In genomic region chr1:236833593-236833992, GRCh38 we compare ENCODE assay signal across 22 cellular contexts. TPM values are rescaled to one million over a fixed set of nuclear protein-coding genes. Genes with fewer than 3 reads are reported as not detected.
DNase-seq lines count a peak whose midpoint lies in the region; ATAC-seq, FAIRE-seq and TF ChIP-seq lines count a peak whose summit lies in the region.
"Had no signal": no experiment of that assay in that cellular context is flagged by ENCODE, and none has a peak within 500 bp of the region (broad histone marks: within the 10 kb centered on the region; RNA-seq: fewer than 3 reads in every experiment).

No MANE protein-coding gene starts in this region.

- DNase-seq in HepG2 (ENCODE audit: low spot score) (peak; percentile 58), right lobe of liver (no peak), mesothelial cell of epicardium (ENCODE audit: low spot score in 2 of 2, unreplicated experiment in 2 of 2) (no peak)
- no peak for DNase-seq in stimulated activated effector memory CD8-positive, alpha-beta T cell treated with anti-CD3 and anti-CD28 coated beads, Interleukin-12 subunit alpha, Interleukin-12 subunit beta, amount 100 ng/mL, for 72 hours (ENCODE audit: low spot score in 2 of 2)
- DNase-seq: 8988T; ACHN; AML-193; BE2C; CD4-positive, alpha-beta T cell; CD8-positive, alpha-beta memory T cell; DMS53; DMS79 treated with DMSO at 0.1 percent for 48 hours; GF-D8; H7; HCEC 1CT had no signal

- H3K4me1 ChIP-seq in HepG2 (ENCODE audit: insufficient read depth, low read length) = peaks cover 19% of the 10 kb centered on the region
- peaks cover 0 to 32% (median 4%) of the 10 kb centered on the region in 4 donors for H3K4me1 ChIP-seq in right lobe of liver
- H3K4me1 ChIP-seq: A549 had no signal

- in situ Hi-C loops in HepG2 (cut with HindIII; ENCODE audit: extremely low pct_ligation_motif_present, low pct_unique_long_range_greater_than_20kb) = no loop called here

- peak in 1 of 2 experiments; percentile 76; a peak in 2 of 4 replicates for TF ChIP-seq EP300 in HepG2 (IDR thresholded peaks at IDR 0.05; ENCODE audit: low read depth in 2 of 2, low read length in 2 of 2)
- peak; percentile 67; the same call in 1 of the 2 replicates for TF ChIP-seq EP300 in HepG2 (CRISPR knock-in tag; IDR thresholded peaks at IDR 0.05; ENCODE audit: borderline replicate concordance)

- H3K79me2 ChIP-seq in HepG2 (ENCODE audit: insufficient read depth, low read length) = no peaks in the 10 kb centered on the region

- CTCF ChIA-PET in HepG2 (lab: Yijun Ruan, JAX; ENCODE audit: low intra/inter-chr PET ratio, low total read pairs) = no interaction called here

- TF ChIP-seq RAD21 in HepG2 (CRISPR knock-in tag; IDR thresholded peaks at IDR 0.05) = no peak

- no peaks in the 10 kb centered on the region for H3K9me3 Mint-ChIP-seq in activated T-helper 17 cell treated with anti-CD3 and anti-CD28 coated beads, Interleukin-2, amount 50 U/mL, for 72 hours
- no peaks in the 10 kb centered on the region for H3K9me3 Mint-ChIP-seq in stimulated activated effector memory CD8-positive, alpha-beta T cell treated with anti-CD3 and anti-CD28 coated beads, Interleukin-12 subunit alpha, Interleukin-12 subunit beta, amount 100 ng/mL, for 72 hours
- H3K9me3 Mint-ChIP-seq in mesothelial cell of epicardium = no peaks in the 10 kb centered on the region
- H3K9me3 Mint-ChIP-seq: CD14-positive monocyte; CD4-positive, alpha-beta T cell; CD8-positive, alpha-beta memory T cell had no signal

- intact Hi-C loops in HepG2 (cut with micrococcal nuclease; ENCODE audit: unreplicated experiment) (no loop called here), right lobe of liver (cut with DNase I) (no loop called here)

- H3K36me3 Mint-ChIP-seq in activated T-helper 17 cell treated with anti-CD3 and anti-CD28 coated beads, Interleukin-2, amount 50 U/mL, for 72 hours (ENCODE audit: low read depth) = no peaks in the 10 kb centered on the region
- no peaks in the 10 kb centered on the region for H3K36me3 Mint-ChIP-seq in stimulated activated effector memory CD8-positive, alpha-beta T cell treated with anti-CD3 and anti-CD28 coated beads, Interleukin-12 subunit alpha, Interleukin-12 subunit beta, amount 100 ng/mL, for 72 hours
- peaks cover 34% of the 10 kb centered on the region for H3K36me3 Mint-ChIP-seq in mesothelial cell of epicardium

- POLR2A ChIA-PET in HepG2 (lab: Yijun Ruan, JAX) = interaction anchor here (0.5 to 2.4 kb wide), 5 partner anchors 9 to 39 kb away, joined by 3 to 12 read pairs (median 5); partner anchors contain the start of gene MTR

- H3K27me3 ChIP-seq in HepG2 (ENCODE audit: control insufficient read depth in 1 of 2, insufficient read depth in 2 of 2, low read length in 2 of 2) = no peaks in the 10 kb centered on the region
- no peaks in the 10 kb centered on the region for H3K27me3 ChIP-seq in right lobe of liver
- H3K27me3 ChIP-seq: BE2C; BLaER1 treated with 17β-estradiol and CSF1 and Interleukin-3, amounts not matched to agents 10 nM and 100 nM had no signal

- no peak overlapping the region for H3K4me2 ChIP-seq in HepG2 (ENCODE audit: low read depth, low read length)
- H3K4me2 ChIP-seq: A549; BLaER1 treated with 17β-estradiol and CSF1 and Interleukin-3, amounts not matched to agents 10 nM and 100 nM had no signal

- no peak for TF ChIP-seq CTCF in HepG2 (CRISPR knock-in tag; IDR thresholded peaks at IDR 0.05)
- no peak for TF ChIP-seq CTCF in right lobe of liver (IDR thresholded peaks at IDR 0.05)
- no peak for TF ChIP-seq CTCF in mesothelial cell of epicardium (IDR thresholded peaks at IDR 0.05; ENCODE audit: unreplicated experiment)

- peaks cover 7% of the 10 kb centered on the region for H3K4me1 Mint-ChIP-seq in activated T-helper 17 cell treated with anti-CD3 and anti-CD28 coated beads, Interleukin-2, amount 50 U/mL, for 72 hours
- no peaks in the 10 kb centered on the region for H3K4me1 Mint-ChIP-seq in stimulated activated effector memory CD8-positive, alpha-beta T cell treated with anti-CD3 and anti-CD28 coated beads, Interleukin-12 subunit alpha, Interleukin-12 subunit beta, amount 100 ng/mL, for 72 hours
- peaks cover 27% of the 10 kb centered on the region for H3K4me1 Mint-ChIP-seq in mesothelial cell of epicardium

- H3K4me3 ChIP-seq in HepG2 (replicated peaks in 1 of 3; ENCODE audit: insufficient read depth in 1 of 3, low read depth in 2 of 3, low read length in 3 of 3) (no peak overlapping the region), right lobe of liver (no peak overlapping the region)
- H3K4me3 ChIP-seq: A549; BLaER1 treated with 17β-estradiol and CSF1 and Interleukin-3, amounts not matched to agents 10 nM and 100 nM had no signal

- peaks cover 23 to 80% of the 10 kb centered on the region in 2 experiments for H3K36me3 ChIP-seq in HepG2 (replicated peaks in 1 of 2; ENCODE audit: control insufficient read depth in 1 of 2, insufficient read depth in 2 of 2, low read length in 2 of 2)
- peaks cover 0 to 43% (median 7%) of the 10 kb centered on the region in 4 donors for H3K36me3 ChIP-seq in right lobe of liver

- no peak overlapping the region for H3K27ac Mint-ChIP-seq in activated T-helper 17 cell treated with anti-CD3 and anti-CD28 coated beads, Interleukin-2, amount 50 U/mL, for 72 hours
- peak overlapping the region; percentile 51 for H3K27ac Mint-ChIP-seq in stimulated activated effector memory CD8-positive, alpha-beta T cell treated with anti-CD3 and anti-CD28 coated beads, Interleukin-12 subunit alpha, Interleukin-12 subunit beta, amount 100 ng/mL, for 72 hours
- H3K27ac Mint-ChIP-seq in mesothelial cell of epicardium = no peak overlapping the region
- H3K27ac Mint-ChIP-seq: CD14-positive monocyte; CD4-positive, alpha-beta T cell had no signal

- H3K4me3 Mint-ChIP-seq in activated T-helper 17 cell treated with anti-CD3 and anti-CD28 coated beads, Interleukin-2, amount 50 U/mL, for 72 hours = no peak overlapping the region
- H3K4me3 Mint-ChIP-seq in stimulated activated effector memory CD8-positive, alpha-beta T cell treated with anti-CD3 and anti-CD28 coated beads, Interleukin-12 subunit alpha, Interleukin-12 subunit beta, amount 100 ng/mL, for 72 hours = no peak overlapping the region
- H3K4me3 Mint-ChIP-seq in mesothelial cell of epicardium = no peak overlapping the region
- H3K4me3 Mint-ChIP-seq: CD14-positive monocyte; CD4-positive, alpha-beta T cell; CD8-positive, alpha-beta memory T cell had no signal

- no peak overlapping the region for H3K9ac ChIP-seq in HepG2 (ENCODE audit: insufficient read depth, low read depth, low read length)
- H3K9ac ChIP-seq: BLaER1 treated with 17β-estradiol and CSF1 and Interleukin-3, amounts not matched to agents 10 nM and 100 nM had no signal

- FAIRE-seq in HepG2 (lab: Jason Lieb, UNC) = no peak
- FAIRE-seq: A549, GM12891, H1 had no signal

- H3K27ac ChIP-seq in HepG2 (ENCODE audit: extremely low read length, insufficient read depth, low read length) (no peak overlapping the region), right lobe of liver (no peak overlapping the region)
- H3K27ac ChIP-seq: A549; BLaER1 treated with 17β-estradiol and CSF1 and Interleukin-3, amounts not matched to agents 10 nM and 100 nM had no signal

- ATAC-seq in HepG2 (peak; percentile 31; the same call in 1 of the 3 replicates), right lobe of liver (no peak), HG03457 (IDR thresholded peaks at IDR 0.05; ENCODE audit: unreplicated experiment) (no peak)
- peak; percentile 11 for ATAC-seq in activated T-helper 17 cell treated with anti-CD3 and anti-CD28 coated beads, Interleukin-2, amount 50 U/mL, for 72 hours (replicated peaks)
- no peak for ATAC-seq in stimulated activated effector memory CD8-positive, alpha-beta T cell treated with anti-CD3 and anti-CD28 coated beads, Interleukin-12 subunit alpha, Interleukin-12 subunit beta, amount 100 ng/mL, for 72 hours
- ATAC-seq: A549 had no signal

- no peaks in the 10 kb centered on the region for H3K27me3 Mint-ChIP-seq in activated T-helper 17 cell treated with anti-CD3 and anti-CD28 coated beads, Interleukin-2, amount 50 U/mL, for 72 hours
- no peaks in the 10 kb centered on the region for H3K27me3 Mint-ChIP-seq in mesothelial cell of epicardium (ENCODE audit: low read depth)
- H3K27me3 Mint-ChIP-seq: CD4-positive, alpha-beta T cell; CD8-positive, alpha-beta memory T cell had no signal

- no peaks in the 10 kb centered on the region for H4K20me1 ChIP-seq in HepG2 (ENCODE audit: insufficient read depth, low read length)
- H4K20me1 ChIP-seq: BLaER1 treated with 17β-estradiol and CSF1 and Interleukin-3, amounts not matched to agents 10 nM and 100 nM had no signal

- TF ChIP-seq POLR2A in HepG2 (IDR thresholded peaks at IDR 0.05; ENCODE audit: insufficient read depth in 1 of 2, low read depth in 2 of 2, low read length in 2 of 2) = no peak
- no peak for TF ChIP-seq POLR2A in right lobe of liver (IDR thresholded peaks at IDR 0.05)

- no peak overlapping the region for H2AFZ ChIP-seq in HepG2 (ENCODE audit: low read length)

- 56% methylated on average over 2 of the region's 2 CpGs for WGBS in HepG2 (ENCODE audit: low lambda C conversion rate)
- 54% methylated on average over 2 of the region's 2 CpGs for WGBS in right lobe of liver (ENCODE audit: insufficient coverage, low coverage, low lambda C conversion rate, missing lambda C conversion rate)

- H3K9me3 ChIP-seq in HepG2 (ENCODE audit: low read length) (no peaks in the 10 kb centered on the region), right lobe of liver (no peaks in the 10 kb centered on the region)
- H3K9me3 ChIP-seq: A549; BE2C; BLaER1 treated with 17β-estradiol and CSF1 and Interleukin-3, amounts not matched to agents 10 nM and 100 nM had no signal

- no TSS peak for BruUV-seq in HepG2 (replicated peaks; lab: Mats Ljungman, UMichigan)

RNA-seq across cellular contexts. Expression of gene MTR, which starts 38.5 kb away (rescaled TPM):
- total RNA-seq in HepG2 (2016; rRNA removed; fragmentation: Illumina TruSeq; extraction: Trizol) = 36.1 and 51.6 TPM in 2 replicates
- 12.0 and 14.3 TPM in 2 replicates for total RNA-seq in HepG2 (2016; cell fraction: cytosol; rRNA removed; fragmentation: Illumina TruSeq; extraction: Trizol; ENCODE audit: low read depth)
- 32.8 and 45.8 TPM in 2 replicates for total RNA-seq in HepG2 (2016; cell fraction: insoluble cytoplasmic fraction; rRNA removed; fragmentation: Illumina TruSeq; extraction: Trizol)
- 9.2 and 11.7 TPM in 2 replicates for total RNA-seq in HepG2 (2016; cell fraction: membrane; rRNA removed; fragmentation: Illumina TruSeq; extraction: Trizol)
- total RNA-seq in HepG2 (2016; cell fraction: nucleus; rRNA removed; fragmentation: Illumina TruSeq; extraction: Trizol) = 34.1 and 35.4 TPM in 2 replicates
- polyA plus RNA-seq in HepG2 (2011; rRNA removed) = 14.4 and 16.3 TPM in 2 replicates
- polyA plus RNA-seq in HepG2 (2011; cell fraction: cytosol; rRNA removed) = 6.7 and 8.5 TPM in 2 replicates
- polyA plus RNA-seq in HepG2 (2011; cell fraction: nucleus; rRNA removed) = 20.7 and 23.7 TPM in 2 replicates
- 13.2 and 25.7 TPM in 2 replicates for polyA plus RNA-seq in HepG2 (2012)
- polyA plus RNA-seq in HepG2 (2016; cell fraction: cytosol; fragmentation: Illumina TruSeq; extraction: Trizol; ENCODE audit: low read depth) = 0.38 and 0.40 TPM in 2 replicates
- polyA plus RNA-seq in HepG2 (2016; cell fraction: insoluble cytoplasmic fraction; fragmentation: Illumina TruSeq; extraction: Trizol; ENCODE audit: low read depth) = 13.0 and 15.2 TPM in 2 replicates
- 1.4 and 1.5 TPM in 2 replicates for polyA plus RNA-seq in HepG2 (2016; cell fraction: membrane; fragmentation: Illumina TruSeq; extraction: Trizol; ENCODE audit: low read depth)
- 23.5 and 24.6 TPM in 2 replicates for polyA plus RNA-seq in HepG2 (2016; cell fraction: nucleus; fragmentation: Illumina TruSeq; extraction: Trizol; ENCODE audit: insufficient read depth, low read depth)
- polyA minus RNA-seq in HepG2 (2011; rRNA and poly(A)+ RNA removed; ENCODE audit: low replicate concordance) = 22.9 and 26.2 TPM in 2 replicates
- polyA minus RNA-seq in HepG2 (2011; cell fraction: cytosol; rRNA and poly(A)+ RNA removed) = 29.8 and 33.5 TPM in 2 replicates
- polyA minus RNA-seq in HepG2 (2011; cell fraction: nucleus; rRNA and poly(A)+ RNA removed) = 54.3 and 66.4 TPM in 2 replicates
- total RNA-seq in right lobe of liver = 10 to 100 TPM in 3 of 6 experiments, 1 to 10 TPM in 3; 9.4 to 15.4 (median 11.8) TPM
- 10 to 100 TPM; 52.3 to 94.6 TPM for total RNA-seq in activated T-helper 17 cell treated with anti-CD3 and anti-CD28 coated beads, Interleukin-2, amount 50 U/mL, for 72 hours
- total RNA-seq in mesothelial cell of epicardium = 60.4 to 62.5 TPM (median 61.6 TPM) in 3 replicates

Comparison
In these comparisons a context has a peak if more than half of its experiments do, and no peak if none do; other contexts are left out.
1. ATAC-seq: peak in HepG2 (single experiment) and activated T-helper 17 cell treated with anti-CD3 and anti-CD28 coated beads, Interleukin-2, amount 50 U/mL, for 72 hours (single experiment); none in right lobe of liver (0 of 4), stimulated activated effector memory CD8-positive, alpha-beta T cell treated with anti-CD3 and anti-CD28 coated beads, Interleukin-12 subunit alpha, Interleukin-12 subunit beta, amount 100 ng/mL, for 72 hours (single experiment) and HG03457 (single experiment).